ENCODE assay signal across 1 cellular context in the genomic region with DNA sequence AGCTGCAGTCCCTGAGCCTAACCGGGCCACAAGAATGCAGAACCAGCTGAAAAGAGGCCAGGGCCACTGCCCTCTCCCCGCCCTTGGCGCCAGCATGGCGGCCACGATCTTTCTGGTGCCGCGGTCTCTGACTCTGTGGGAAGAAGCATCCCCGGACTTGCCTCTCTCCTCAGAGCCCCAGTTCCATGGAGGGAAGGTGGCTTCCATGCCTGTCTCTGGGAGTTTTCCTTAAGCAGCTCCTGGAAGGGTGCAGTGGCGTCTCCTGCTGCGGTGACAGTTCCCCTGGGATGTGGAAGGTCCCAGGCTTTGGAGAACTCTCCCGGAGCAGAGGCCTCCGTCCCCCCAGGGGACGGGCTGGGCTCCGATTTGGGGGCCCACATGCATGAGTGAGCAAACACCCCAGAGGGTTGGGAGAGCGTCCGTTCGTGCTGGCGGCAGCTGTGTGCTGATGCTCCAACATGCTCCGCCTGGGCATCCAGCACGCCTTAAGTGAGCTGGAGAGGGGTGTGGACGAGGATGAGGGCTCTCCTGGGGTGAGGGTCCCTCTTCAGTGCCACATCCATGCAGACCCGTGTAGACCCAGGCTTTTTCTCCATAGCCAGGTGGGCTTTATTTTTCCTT.
TF ChIP-seq lines count a peak whose summit lies in the region.

No MANE protein-coding gene starts in this region.

TF ChIP-seq in HepG2, 621 proteins besides CTCF, POLR2A, EP300 and RAD21 (continued from another document):
- TF ChIP-seq, protein P1, sequence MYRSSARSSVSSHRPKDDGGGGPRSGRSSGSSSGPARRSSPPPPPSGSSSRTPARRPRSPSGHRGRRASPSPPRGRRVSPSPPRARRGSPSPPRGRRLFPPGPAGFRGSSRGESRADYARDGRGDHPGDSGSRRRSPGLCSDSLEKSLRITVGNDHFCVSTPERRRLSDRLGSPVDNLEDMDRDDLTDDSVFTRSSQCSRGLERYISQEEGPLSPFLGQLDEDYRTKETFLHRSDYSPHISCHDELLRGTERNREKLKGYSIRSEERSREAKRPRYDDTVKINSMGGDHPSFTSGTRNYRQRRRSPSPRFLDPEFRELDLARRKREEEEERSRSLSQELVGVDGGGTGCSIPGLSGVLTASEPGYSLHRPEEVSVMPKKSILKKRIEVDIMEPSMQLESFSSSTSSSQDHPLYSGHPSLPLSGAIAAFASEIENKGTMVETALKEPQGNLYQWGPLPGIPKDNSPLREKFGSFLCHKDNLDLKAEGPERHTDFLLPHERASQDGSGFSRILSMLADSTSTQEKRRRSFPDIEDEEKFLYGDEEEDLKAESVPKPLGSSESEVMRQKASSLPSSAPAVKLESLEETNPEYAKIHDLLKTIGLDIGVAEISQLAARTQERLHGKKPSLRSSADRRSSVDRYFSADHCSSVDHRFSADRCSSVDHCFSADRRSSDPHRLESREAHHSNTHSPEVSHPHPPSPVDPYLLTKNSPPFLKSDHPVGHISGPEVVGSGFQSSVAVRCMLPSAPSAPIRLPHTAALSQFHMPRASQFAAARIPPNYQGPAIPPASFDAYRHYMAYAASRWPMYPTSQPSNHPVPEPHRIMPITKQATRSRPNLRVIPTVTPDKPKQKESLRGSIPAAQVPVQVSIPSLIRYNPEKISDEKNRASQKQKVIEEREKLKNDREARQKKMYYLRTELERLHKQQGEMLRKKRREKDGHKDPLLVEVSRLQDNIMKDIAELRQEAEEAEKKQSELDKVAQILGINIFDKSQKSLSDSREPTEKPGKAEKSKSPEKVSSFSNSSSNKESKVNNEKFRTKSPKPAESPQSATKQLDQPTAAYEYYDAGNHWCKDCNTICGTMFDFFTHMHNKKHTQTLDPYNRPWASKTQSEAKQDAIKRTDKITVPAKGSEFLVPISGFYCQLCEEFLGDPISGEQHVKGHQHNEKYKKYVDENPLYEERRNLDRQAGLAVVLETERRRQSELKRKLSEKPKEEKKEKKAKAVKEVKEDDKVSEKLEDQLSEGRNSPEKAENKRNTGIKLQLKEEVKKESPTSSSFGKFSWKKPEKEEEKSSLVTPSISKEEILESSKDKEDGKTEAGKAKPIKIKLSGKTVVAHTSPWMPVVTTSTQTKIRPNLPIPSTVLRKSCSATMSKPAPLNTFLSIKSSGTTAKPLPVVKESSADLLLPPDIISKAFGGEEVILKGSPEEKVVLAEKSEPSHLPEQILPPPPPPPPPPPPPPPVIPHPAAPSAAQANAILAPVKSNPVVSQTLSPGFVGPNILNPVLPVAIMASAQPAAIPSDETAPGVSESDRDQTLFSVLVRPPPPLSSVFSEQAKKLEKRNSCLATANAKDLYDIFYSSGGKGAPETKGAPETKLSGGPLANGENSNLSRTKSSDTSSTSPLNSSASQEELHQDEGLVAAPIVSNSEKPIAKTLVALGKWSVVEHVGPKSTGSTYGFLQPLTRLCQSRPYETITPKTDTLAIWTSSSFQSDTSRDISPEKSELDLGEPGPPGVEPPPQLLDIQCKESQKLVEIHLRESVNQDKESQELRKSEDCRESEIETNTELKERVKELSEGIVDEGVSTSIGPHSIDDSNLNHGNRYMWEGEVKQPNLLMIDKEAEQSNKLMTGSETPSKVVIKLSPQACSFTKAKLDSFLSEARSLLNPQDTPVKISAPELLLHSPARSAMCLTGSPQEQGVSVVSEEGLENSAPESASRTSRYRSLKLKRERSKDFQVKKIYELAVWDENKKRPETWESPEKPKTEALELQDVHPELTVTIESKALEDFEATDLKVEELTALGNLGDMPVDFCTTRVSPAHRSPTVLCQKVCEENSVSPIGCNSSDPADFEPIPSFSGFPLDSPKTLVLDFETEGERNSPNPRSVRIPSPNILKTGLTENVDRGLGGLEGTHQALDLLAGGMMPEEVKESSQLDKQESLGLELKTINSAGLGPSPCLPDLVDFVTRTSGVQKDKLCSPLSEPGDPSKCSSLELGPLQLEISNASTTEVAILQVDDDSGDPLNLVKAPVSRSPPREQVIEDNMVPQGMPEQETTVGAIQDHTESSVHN (CRISPR knock-in tag; IDR thresholded peaks at IDR 0.05): no peak
- no peak for TF ChIP-seq ZNF703 (CRISPR knock-in tag; IDR thresholded peaks at IDR 0.05; ENCODE audit: borderline replicate concordance)
- TF ChIP-seq, protein P2, sequence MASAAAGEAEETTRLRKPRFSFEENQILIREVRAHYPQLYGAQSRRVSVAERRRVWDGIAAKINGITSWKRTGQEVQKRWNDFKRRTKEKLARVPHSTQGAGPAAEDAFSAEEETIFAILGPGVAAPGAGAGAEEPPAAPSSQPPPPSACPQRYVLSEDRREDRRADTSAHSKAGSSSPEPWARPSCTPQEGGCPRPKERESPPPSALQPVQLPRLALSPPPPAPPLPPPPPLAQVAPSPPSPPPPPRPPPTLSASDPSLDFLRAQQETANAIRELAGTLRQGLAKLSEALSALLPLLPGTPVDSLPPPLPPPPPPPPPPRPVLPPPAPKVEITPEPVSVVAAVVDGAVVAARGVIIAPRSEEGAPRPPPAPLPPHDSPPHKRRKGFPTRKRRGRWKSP (CRISPR knock-in tag; IDR thresholded peaks at IDR 0.05): no peak
